In the genomic region with DNA sequence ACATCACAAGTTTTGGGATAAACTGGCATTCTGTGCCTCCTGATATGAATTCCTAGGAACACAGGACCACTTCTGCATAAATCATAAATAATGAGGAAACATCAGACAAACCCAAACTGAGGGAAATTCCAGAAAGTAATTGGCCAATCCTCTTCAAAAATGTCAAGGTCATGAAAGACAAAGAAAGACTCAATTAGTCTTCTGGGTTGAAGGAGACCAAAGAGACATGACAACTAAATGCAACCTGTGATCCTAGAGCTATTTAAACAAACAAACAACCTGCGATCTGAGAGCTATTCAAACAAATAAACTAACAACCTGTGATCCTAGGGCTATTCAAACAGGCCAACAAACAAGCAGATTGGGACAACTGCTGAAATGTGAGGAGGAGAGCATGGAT, we compare ENCODE assay signal across 2 cellular contexts.
TF ChIP-seq lines count a peak whose summit lies in the region.

No MANE protein-coding gene starts in this region.

TF ChIP-seq in HepG2, 621 proteins besides CTCF, POLR2A, EP300 and RAD21:
- TF ChIP-seq CEBPG (CRISPR knock-in tag; IDR thresholded peaks at IDR 0.05) (0 out of 2 replicates have a peak, but pooled peaks have one; percentile 26), SOX5 (CRISPR knock-in tag; IDR thresholded peaks at IDR 0.05; ENCODE audit: borderline replicate concordance) (peak; percentile 42; the same call in 1 of the 2 replicates), SOX6 (IDR thresholded peaks at IDR 0.05) (no peak), SOX6 (CRISPR knock-in tag; IDR thresholded peaks at IDR 0.05) (peak; percentile 22; the same call in 1 of the 2 replicates), ZNF44 (CRISPR knock-in tag; IDR thresholded peaks at IDR 0.05) (no peak), FOXP1 (IDR thresholded peaks at IDR 0.05) (peak; percentile 79; the same call in 1 of the 2 replicates), FOXP1 (CRISPR knock-in tag; IDR thresholded peaks at IDR 0.05) (peak; percentile 56), SOX13 (IDR thresholded peaks at IDR 0.05) (no peak), SOX13 (CRISPR knock-in tag; conservative IDR thresholded peaks at IDR 0.05 in 1 of 2, IDR thresholded peaks at IDR 0.05 in 1 of 2) (peak in 1 of 2 experiments; percentile 57; a peak in 1 of 4 replicates)
- TF ChIP-seq, protein P1, sequence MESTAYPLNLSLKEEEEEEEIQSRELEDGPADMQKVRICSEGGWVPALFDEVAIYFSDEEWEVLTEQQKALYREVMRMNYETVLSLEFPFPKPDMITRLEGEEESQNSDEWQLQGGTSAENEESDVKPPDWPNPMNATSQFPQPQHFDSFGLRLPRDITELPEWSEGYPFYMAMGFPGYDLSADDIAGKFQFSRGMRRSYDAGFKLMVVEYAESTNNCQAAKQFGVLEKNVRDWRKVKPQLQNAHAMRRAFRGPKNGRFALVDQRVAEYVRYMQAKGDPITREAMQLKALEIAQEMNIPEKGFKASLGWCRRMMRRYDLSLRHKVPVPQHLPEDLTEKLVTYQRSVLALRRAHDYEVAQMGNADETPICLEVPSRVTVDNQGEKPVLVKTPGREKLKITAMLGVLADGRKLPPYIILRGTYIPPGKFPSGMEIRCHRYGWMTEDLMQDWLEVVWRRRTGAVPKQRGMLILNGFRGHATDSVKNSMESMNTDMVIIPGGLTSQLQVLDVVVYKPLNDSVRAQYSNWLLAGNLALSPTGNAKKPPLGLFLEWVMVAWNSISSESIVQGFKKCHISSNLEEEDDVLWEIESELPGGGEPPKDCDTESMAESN (CRISPR knock-in tag; conservative IDR thresholded peaks at IDR 0.05): no peak
- TF ChIP-seq, protein P2, sequence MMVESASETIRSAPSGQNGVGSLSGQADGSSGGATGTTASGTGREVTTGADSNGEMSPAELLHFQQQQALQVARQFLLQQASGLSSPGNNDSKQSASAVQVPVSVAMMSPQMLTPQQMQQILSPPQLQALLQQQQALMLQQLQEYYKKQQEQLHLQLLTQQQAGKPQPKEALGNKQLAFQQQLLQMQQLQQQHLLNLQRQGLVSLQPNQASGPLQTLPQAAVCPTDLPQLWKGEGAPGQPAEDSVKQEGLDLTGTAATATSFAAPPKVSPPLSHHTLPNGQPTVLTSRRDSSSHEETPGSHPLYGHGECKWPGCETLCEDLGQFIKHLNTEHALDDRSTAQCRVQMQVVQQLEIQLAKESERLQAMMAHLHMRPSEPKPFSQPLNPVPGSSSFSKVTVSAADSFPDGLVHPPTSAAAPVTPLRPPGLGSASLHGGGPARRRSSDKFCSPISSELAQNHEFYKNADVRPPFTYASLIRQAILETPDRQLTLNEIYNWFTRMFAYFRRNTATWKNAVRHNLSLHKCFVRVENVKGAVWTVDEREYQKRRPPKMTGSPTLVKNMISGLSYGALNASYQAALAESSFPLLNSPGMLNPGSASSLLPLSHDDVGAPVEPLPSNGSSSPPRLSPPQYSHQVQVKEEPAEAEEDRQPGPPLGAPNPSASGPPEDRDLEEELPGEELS (CRISPR knock-in tag; IDR thresholded peaks at IDR 0.05): peak; percentile 64

TF ChIP-seq in IMR-90, 13 proteins besides CTCF, POLR2A, EP300 and RAD21:
- TF ChIP-seq MAZ (IDR thresholded peaks at IDR 0.05; ENCODE audit: borderline replicate concordance, low read depth, low read length): no peak
TF ChIP-seq in IMR-90: peak in this region for 0.
